10 cellular contexts compared by ENCODE assay signal in the genomic region with DNA sequence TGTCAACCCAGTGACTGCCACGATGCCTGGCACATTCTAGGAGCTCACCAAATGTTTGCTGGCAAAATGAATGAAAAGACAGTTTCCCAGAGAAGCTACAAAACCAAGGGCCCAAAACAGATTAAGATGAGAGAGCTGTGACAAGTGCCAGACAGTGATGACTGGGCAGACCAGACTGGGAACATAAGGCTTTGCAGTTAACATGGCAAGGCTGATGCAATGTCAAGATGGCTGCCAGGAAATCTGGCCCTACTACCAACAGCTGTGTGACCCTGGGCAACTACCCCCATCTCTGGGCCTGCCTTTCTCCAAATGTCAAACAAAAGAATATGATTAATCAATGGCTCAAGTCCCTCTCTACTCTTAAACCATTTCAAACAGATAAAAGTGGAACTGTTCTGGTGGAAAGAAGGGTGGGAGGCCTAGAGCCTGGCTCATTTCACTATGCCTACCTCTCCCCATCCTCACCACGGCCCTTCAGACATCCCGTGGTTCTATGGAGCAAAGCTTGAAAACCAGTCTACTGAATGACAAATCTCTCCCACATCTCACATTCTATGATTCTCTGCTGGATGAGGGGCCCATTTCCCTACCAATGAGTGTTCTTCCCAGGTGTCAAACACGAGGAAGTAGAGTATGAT. TPM values are rescaled to one million over a fixed set of nuclear protein-coding genes. Genes with fewer than 3 reads are reported as not detected.
DNase-seq lines count a peak whose midpoint lies in the region; ATAC-seq and TF ChIP-seq lines count a peak whose summit lies in the region.
"Had no signal": no experiment of that assay in that cellular context is flagged by ENCODE, and none has a peak within 500 bp of the region (broad histone marks: within the 10 kb centered on the region; RNA-seq: fewer than 3 reads in every experiment).

No MANE protein-coding gene starts in this region.

- H3K9me3 ChIP-seq in hepatocyte (ENCODE audit: low read depth) (no peaks in the 10 kb centered on the region), sigmoid colon (no peaks in the 10 kb centered on the region)

- peaks cover 15% of the 10 kb centered on the region for H3K36me3 Mint-ChIP-seq in natural killer cell treated with Interleukin-12 subunit alpha and Interleukin-12 subunit beta and Interleukin-15 and Interleukin-18, amount 100 ng/mL, for 72 hours
- no peaks in the 10 kb centered on the region for H3K36me3 Mint-ChIP-seq in natural killer cell
- peaks cover 63% of the 10 kb centered on the region for H3K36me3 Mint-ChIP-seq in activated T-helper 17 cell treated with anti-CD3 and anti-CD28 coated beads, Interleukin-2, amount 50 U/mL, for 72 hours (ENCODE audit: low read depth)

- H3K9me3 Mint-ChIP-seq in natural killer cell treated with Interleukin-12 subunit alpha and Interleukin-12 subunit beta and Interleukin-15 and Interleukin-18, amount 100 ng/mL, for 72 hours, result no peaks in the 10 kb centered on the region
- H3K9me3 Mint-ChIP-seq in natural killer cell, result no peaks in the 10 kb centered on the region
- H3K9me3 Mint-ChIP-seq in activated T-helper 17 cell treated with anti-CD3 and anti-CD28 coated beads, Interleukin-2, amount 50 U/mL, for 72 hours, result no peaks in the 10 kb centered on the region

- H3K27me3 Mint-ChIP-seq in natural killer cell treated with Interleukin-12 subunit alpha and Interleukin-12 subunit beta and Interleukin-15 and Interleukin-18, amount 100 ng/mL, for 72 hours, result no peaks in the 10 kb centered on the region
- no peaks in the 10 kb centered on the region for H3K27me3 Mint-ChIP-seq in natural killer cell (ENCODE audit: low read depth in 2 of 2)
- H3K27me3 Mint-ChIP-seq in activated T-helper 17 cell treated with anti-CD3 and anti-CD28 coated beads, Interleukin-2, amount 50 U/mL, for 72 hours, result no peaks in the 10 kb centered on the region

- H3K79me2 ChIP-seq in hepatocyte, result peaks cover 56% of the 10 kb centered on the region

- H3K4me1 ChIP-seq in hepatocyte (ENCODE audit: insufficient read depth), result peaks cover 8% of the 10 kb centered on the region
- no peaks in the 10 kb centered on the region for H3K4me1 ChIP-seq in sigmoid colon

- H3K4me3 Mint-ChIP-seq in natural killer cell treated with Interleukin-12 subunit alpha and Interleukin-12 subunit beta and Interleukin-15 and Interleukin-18, amount 100 ng/mL, for 72 hours, result peak overlapping the region; percentile 40
- no peak overlapping the region for H3K4me3 Mint-ChIP-seq in natural killer cell
- no peak overlapping the region for H3K4me3 Mint-ChIP-seq in activated T-helper 17 cell treated with anti-CD3 and anti-CD28 coated beads, Interleukin-2, amount 50 U/mL, for 72 hours

- H3K27me3 ChIP-seq in hepatocyte (no peaks in the 10 kb centered on the region), sigmoid colon (no peaks in the 10 kb centered on the region)

- H3K36me3 ChIP-seq in hepatocyte (replicated peaks; ENCODE audit: insufficient read depth, low read depth), result no peaks in the 10 kb centered on the region
- H3K36me3 ChIP-seq in sigmoid colon, result peaks cover 0 to 27% (median 5%) of the 10 kb centered on the region in 4 donors

- no peak overlapping the region for H3K4me2 ChIP-seq in hepatocyte

- DNase-seq in natural killer cell treated with Interleukin-12 subunit alpha and Interleukin-12 subunit beta and Interleukin-15 and Interleukin-18, amount 100 ng/mL, for 72 hours (ENCODE audit: low spot score), result peak; percentile 34
- DNase-seq in natural killer cell, result no peak
- no peak for DNase-seq in hepatocyte (ENCODE audit: low spot score)
- no peak for DNase-seq in sigmoid colon
- no peak for DNase-seq in NCI-H510A treated with DMSO at 0.1 percent for 48 hours (lab: John Stamatoyannopoulos, UW)
- DNase-seq in stimulated activated naive CD4-positive, alpha-beta T cell treated with Interleukin-2 at 50 U/mL for 16 hours (lab: John Stamatoyannopoulos, UW), result no peak
- DNase-seq: NCI-H1930 had no signal

- H3K27ac ChIP-seq in hepatocyte, result peak overlapping the region; percentile 19
- H3K27ac ChIP-seq in sigmoid colon, result no peak overlapping the region

- intact Hi-C loops in natural killer cell (cut with micrococcal nuclease), result no loop called here
- intact Hi-C loops in sigmoid colon (cut with DNase I), result no loop called here

- TF ChIP-seq EP300 in sigmoid colon (IDR thresholded peaks at IDR 0.05), result no peak

- H3K4me3 ChIP-seq in hepatocyte (no peak overlapping the region), sigmoid colon (no peak overlapping the region)

- TF ChIP-seq CTCF in natural killer cell (IDR thresholded peaks at IDR 0.05) (no peak), hepatocyte (IDR thresholded peaks at IDR 0.05; ENCODE audit: poor library complexity) (no peak), sigmoid colon (IDR thresholded peaks at IDR 0.05) (no peak)

- peak overlapping the region; percentile 64 to 79 for H3K27ac Mint-ChIP-seq in natural killer cell treated with Interleukin-12 subunit alpha and Interleukin-12 subunit beta and Interleukin-15 and Interleukin-18, amount 100 ng/mL, for 72 hours
- H3K27ac Mint-ChIP-seq in natural killer cell, result peak overlapping the region in 1 of 2 donors; percentile 59
- H3K27ac Mint-ChIP-seq in activated T-helper 17 cell treated with anti-CD3 and anti-CD28 coated beads, Interleukin-2, amount 50 U/mL, for 72 hours, result peak overlapping the region; percentile 3

- H3K4me1 Mint-ChIP-seq in natural killer cell treated with Interleukin-12 subunit alpha and Interleukin-12 subunit beta and Interleukin-15 and Interleukin-18, amount 100 ng/mL, for 72 hours (ENCODE audit: low read depth in 2 of 2), result peaks cover 27 to 34% of the 10 kb centered on the region in 2 donors
- peaks cover 31 to 41% of the 10 kb centered on the region in 2 donors for H3K4me1 Mint-ChIP-seq in natural killer cell
- H3K4me1 Mint-ChIP-seq in activated T-helper 17 cell treated with anti-CD3 and anti-CD28 coated beads, Interleukin-2, amount 50 U/mL, for 72 hours, result peaks cover 11% of the 10 kb centered on the region

- ATAC-seq in natural killer cell treated with Interleukin-12 subunit alpha and Interleukin-12 subunit beta and Interleukin-15 and Interleukin-18, amount 100 ng/mL, for 72 hours, result peak; percentile 66 to 71
- ATAC-seq in natural killer cell (no peak), HG03159 (IDR thresholded peaks at IDR 0.05; ENCODE audit: unreplicated experiment) (no peak)
- peak; percentile 23 for ATAC-seq in activated T-helper 17 cell treated with anti-CD3 and anti-CD28 coated beads, Interleukin-2, amount 50 U/mL, for 72 hours (replicated peaks)
- ATAC-seq: Panc1 had no signal

- no peak overlapping the region for H2AFZ ChIP-seq in hepatocyte

- TF ChIP-seq POLR2A in sigmoid colon (IDR thresholded peaks at IDR 0.05), result no peak

- H4K20me1 ChIP-seq in hepatocyte (ENCODE audit: insufficient read depth, poor library complexity, severe bottlenecking), result peaks cover 4% of the 10 kb centered on the region

- no peaks in the 10 kb centered on the region for H3K9me2 ChIP-seq in hepatocyte (replicated peaks; ENCODE audit: insufficient read depth)

- WGBS in hepatocyte (ENCODE audit: low lambda C conversion rate, missing lambda C conversion rate), result 90% methylated on average over 4 of the region's 4 CpGs
- WGBS in sigmoid colon, 2 donors, result 71 to 73% methylated on average over 4 of the region's 4 CpGs

RNA-seq across cellular contexts. Expression of gene AP1B1, which starts 12.8 kb away (rescaled TPM):
- 100 to 1,000 TPM in 1 of 2 donors, 10 to 100 TPM in 1; 95.7 to 106 TPM for total RNA-seq in natural killer cell treated with Interleukin-12 subunit alpha and Interleukin-12 subunit beta and Interleukin-15 and Interleukin-18, amount 100 ng/mL, for 72 hours
- total RNA-seq in natural killer cell (10 to 100 TPM; 54.0 to 56.1 (median 54.3) TPM), hepatocyte (50.1 and 52.0 TPM in 2 replicates), sigmoid colon (10 to 100 TPM; 33.1 to 55.1 (median 41.4) TPM)
- total RNA-seq in activated T-helper 17 cell treated with anti-CD3 and anti-CD28 coated beads, Interleukin-2, amount 50 U/mL, for 72 hours, result 10 to 100 TPM; 33.8 to 83.7 TPM
- polyA plus RNA-seq in hepatocyte (44.2 and 46.6 TPM in 2 replicates), sigmoid colon (10 to 100 TPM; 36.6 to 83.2 (median 52.9) TPM)

Comparison
In these comparisons a context has a peak if more than half of its experiments do, and no peak if none do; other contexts are left out.
1. ATAC-seq: peak in natural killer cell treated with Interleukin-12 subunit alpha and Interleukin-12 subunit beta and Interleukin-15 and Interleukin-18, amount 100 ng/mL, for 72 hours (2 of 2) and activated T-helper 17 cell treated with anti-CD3 and anti-CD28 coated beads, Interleukin-2, amount 50 U/mL, for 72 hours (single experiment); none in natural killer cell (0 of 3) and HG03159 (single experiment).